In genomic region chr22:41048791-41049717, GRCh38 we compare ENCODE assay signal across 8 cellular contexts. TPM values are rescaled to one million over a fixed set of nuclear protein-coding genes. Genes with fewer than 3 reads are reported as not detected.
A peak's percentile ranks its signal among the peaks of the same experiment; 100 is the strongest.
DNase-seq lines count a peak whose midpoint lies in the region; ATAC-seq and TF ChIP-seq lines count a peak whose summit lies in the region.

No MANE protein-coding gene starts in this region.

- peaks cover 0 to 1% (median 0%) of the 10 kb centered on the region in 7 donors for H3K9me3 Mint-ChIP-seq in CD4-positive, CD25-positive, alpha-beta regulatory T cell

- H2AFZ ChIP-seq in osteoblast (ENCODE audit: low read length) = peak overlapping the region; percentile 90

- H3K36me3 ChIP-seq in CD4-positive, CD25-positive, alpha-beta regulatory T cell (ENCODE audit: control insufficient read depth, insufficient read depth, low read length) = no peaks in the 10 kb centered on the region
- H3K36me3 ChIP-seq in RWPE2 (ENCODE audit: low read depth) = no peaks in the 10 kb centered on the region
- no peaks in the 10 kb centered on the region for H3K36me3 ChIP-seq in osteoblast (ENCODE audit: insufficient read depth, low read length)

- H3K9me3 ChIP-seq in CD4-positive, CD25-positive, alpha-beta regulatory T cell (ENCODE audit: control insufficient read depth in 2 of 2, low read length in 2 of 2) = no peaks in the 10 kb centered on the region
- H3K9me3 ChIP-seq in RWPE2 (ENCODE audit: severe bottlenecking) (no peaks in the 10 kb centered on the region), osteoblast (ENCODE audit: low read depth, low read length) (no peaks in the 10 kb centered on the region), T-helper 17 cell (ENCODE audit: control insufficient read depth, low read length, poor library complexity, severe bottlenecking) (no peaks in the 10 kb centered on the region)

- H3K4me1 ChIP-seq in CD4-positive, CD25-positive, alpha-beta regulatory T cell (ENCODE audit: control insufficient read depth, insufficient read depth, low read length, poor library complexity, severe bottlenecking) = no peaks in the 10 kb centered on the region
- no peaks in the 10 kb centered on the region for H3K4me1 ChIP-seq in RWPE2 (ENCODE audit: insufficient read depth, poor library complexity, severe bottlenecking)
- peaks cover 14% of the 10 kb centered on the region for H3K4me1 ChIP-seq in osteoblast (ENCODE audit: insufficient read depth, low read length)

- no peak overlapping the region for H3K4me3 ChIP-seq in CD4-positive, CD25-positive, alpha-beta regulatory T cell (ENCODE audit: low read depth, low read length)
- H3K4me3 ChIP-seq in RWPE2 (ENCODE audit: severe bottlenecking) (no peak overlapping the region), osteoblast (ENCODE audit: insufficient read depth, low read length) (peak overlapping the region; percentile 47)

- no peaks in the 10 kb centered on the region for H3K36me3 Mint-ChIP-seq in CD4-positive, CD25-positive, alpha-beta regulatory T cell
- no peaks in the 10 kb centered on the region for H3K36me3 Mint-ChIP-seq in T-helper 17 cell (ENCODE audit: low read depth)

- no peak for ATAC-seq in CD4-positive, CD25-positive, alpha-beta regulatory T cell (ENCODE audit: low read depth in 2 of 2)
- ATAC-seq in RWPE2 (ENCODE audit: low read depth) (peak; percentile 51; the same call in 1 of the 3 replicates), HG02571 (IDR thresholded peaks at IDR 0.05; ENCODE audit: unreplicated experiment) (no peak), T-helper 17 cell (no peak)

- peaks cover 5% of the 10 kb centered on the region for H3K27me3 Mint-ChIP-seq in CD4-positive, CD25-positive, alpha-beta regulatory T cell
- no peaks in the 10 kb centered on the region for H3K27me3 Mint-ChIP-seq in T-helper 17 cell

- no peak overlapping the region for H3K4me3 Mint-ChIP-seq in CD4-positive, CD25-positive, alpha-beta regulatory T cell
- H3K4me3 Mint-ChIP-seq in T-helper 17 cell = no peak overlapping the region

- no peak for DNase-seq in CD4-positive, CD25-positive, alpha-beta regulatory T cell
- DNase-seq in RWPE2 (ENCODE audit: low spot score) = no peak
- peak; percentile 14 for DNase-seq in globus pallidus (ENCODE audit: low spot score)
- DNase-seq in osteoblast (ENCODE audit: insufficient read length, low spot score, missing footprints) = peak; percentile 90
- DNase-seq in T-helper 17 cell = no peak
- DNase-seq in NCI-H1092 (lab: John Stamatoyannopoulos, UW) = no peak
- no peak for DNase-seq in DMS114 treated with DMSO at 0.1 percent for 48 hours (lab: John Stamatoyannopoulos, UW; ENCODE audit: unreplicated experiment)

- no peak overlapping the region for H3K27ac ChIP-seq in CD4-positive, CD25-positive, alpha-beta regulatory T cell (ENCODE audit: insufficient read depth, low read length, poor library complexity, severe bottlenecking)
- no peak overlapping the region for H3K27ac ChIP-seq in RWPE2 (ENCODE audit: poor library complexity, severe bottlenecking)
- no peak overlapping the region for H3K27ac ChIP-seq in osteoblast (ENCODE audit: low read depth, low read length)

- no peaks in the 10 kb centered on the region for H4K20me1 ChIP-seq in osteoblast (ENCODE audit: insufficient read depth, low read length)

- TF ChIP-seq CTCF in RWPE2 (IDR thresholded peaks at IDR 0.05; ENCODE audit: poor library complexity, severe bottlenecking) = no peak
- TF ChIP-seq CTCF in osteoblast (IDR thresholded peaks at IDR 0.05; ENCODE audit: extremely low read depth, low read depth, low read length) = no peak

- peaks cover 0 to 6% (median 4%) of the 10 kb centered on the region in 4 donors for H3K4me1 Mint-ChIP-seq in CD4-positive, CD25-positive, alpha-beta regulatory T cell
- H3K4me1 Mint-ChIP-seq in T-helper 17 cell = peaks cover 2% of the 10 kb centered on the region

- no peaks in the 10 kb centered on the region for H3K27me3 ChIP-seq in CD4-positive, CD25-positive, alpha-beta regulatory T cell (ENCODE audit: control insufficient read depth, insufficient read depth, low read length)
- H3K27me3 ChIP-seq in RWPE2 (ENCODE audit: insufficient read depth, poor library complexity, severe bottlenecking) = no peaks in the 10 kb centered on the region
- no peaks in the 10 kb centered on the region for H3K27me3 ChIP-seq in osteoblast (ENCODE audit: insufficient read depth, low read length)

- H3K4me2 ChIP-seq in osteoblast (ENCODE audit: insufficient read depth, low read length) = peak overlapping the region; percentile 74

- H3K79me2 ChIP-seq in osteoblast (ENCODE audit: insufficient read depth, low read length) = no peaks in the 10 kb centered on the region

- peak overlapping the region in 2 of 3 donors; percentile 23 to 47 for H3K27ac Mint-ChIP-seq in CD4-positive, CD25-positive, alpha-beta regulatory T cell
- H3K27ac Mint-ChIP-seq in T-helper 17 cell = no peak overlapping the region

RNA-seq across cellular contexts. Expression of gene EP300, which starts 43.3 kb away (rescaled TPM):
- total RNA-seq in CD4-positive, CD25-positive, alpha-beta regulatory T cell = 177 TPM
- polyA plus RNA-seq in CD4-positive, CD25-positive, alpha-beta regulatory T cell = 10 to 100 TPM in 2 of 4 donors, 1 to 10 TPM in 2; 8.1 to 14.8 (median 10.7) TPM
- total RNA-seq in osteoblast (67.7 and 71.0 TPM in 2 replicates), T-helper 17 cell (100 to 1,000 TPM; 168 to 174 TPM)

Comparison
In these comparisons a context has a peak if more than half of its experiments do, and no peak if none do; other contexts are left out.
1. DNase-seq: peak in globus pallidus (single experiment) and osteoblast (single experiment); none in CD4-positive, CD25-positive, alpha-beta regulatory T cell (0 of 3), RWPE2 (single experiment), T-helper 17 cell (0 of 3), NCI-H1092 (single experiment) and DMS114 treated with DMSO at 0.1 percent for 48 hours (single experiment).